In genomic region chr17:673200-673681, GRCh38 we compare ENCODE assay signal across 19 cellular contexts. TPM values are rescaled to one million over a fixed set of nuclear protein-coding genes. Genes with fewer than 3 reads are reported as not detected.
DNase-seq lines count a peak whose midpoint lies in the region; ATAC-seq and TF ChIP-seq lines count a peak whose summit lies in the region.
"Had no signal": no experiment of that assay in that cellular context is flagged by ENCODE, and none has a peak within 500 bp of the region (broad histone marks: within the 10 kb centered on the region; RNA-seq: fewer than 3 reads in every experiment).

No MANE protein-coding gene starts in this region.

- H3K36me3 Mint-ChIP-seq in activated naive CD4-positive, alpha-beta T cell treated with anti-CD3 and anti-CD28 coated beads, Interleukin-2, amount 10 ng/mL, durations not matched to agents 7 days and 5 days, result peaks cover 15% of the 10 kb centered on the region
- peaks cover 4% of the 10 kb centered on the region for H3K36me3 Mint-ChIP-seq in activated naive CD8-positive, alpha-beta T cell treated with anti-CD3 and anti-CD28 coated beads for 36 hours

- DNase-seq in IMR-90, result peak; percentile 78
- peak; percentile 47 for DNase-seq in cerebellum (ENCODE audit: low spot score)
- peak in 1 of 2 donors; percentile 66 for DNase-seq in trophoblast cell
- no peak for DNase-seq in activated naive CD4-positive, alpha-beta T cell treated with anti-CD3 and anti-CD28 coated beads, Interleukin-2, amount 10 ng/mL, durations not matched to agents 7 days and 5 days
- no peak for DNase-seq in T-helper 2 cell
- DNase-seq in NCI-H2107 treated with DMSO at 0.1 percent for 48 hours (lab: John Stamatoyannopoulos, UW; ENCODE audit: unreplicated experiment), result no peak
- DNase-seq in activated naive CD8-positive, alpha-beta T cell treated with anti-CD3 and anti-CD28 coated beads for 36 hours, result no peak
- DNase-seq: activated CD4-positive, alpha-beta T cell treated with anti-CD3 and anti-CD28 coated beads, Interleukin-2, amount 50 U/mL, for 48 hours; activated naive CD8-positive, alpha-beta T cell treated with anti-CD3 and anti-CD28 coated beads, Interleukin-2, amount 10 ng/mL, durations not matched to agents 7 days and 5 days; activated T-cell treated with anti-CD3 and anti-CD28 coated beads, Interleukin-2, amount 50 U/mL, for 24 hours; CD8-positive, alpha-beta memory T cell; DMS79 treated with DMSO at 0.1 percent for 48 hours; effector CD8-positive, alpha-beta T cell; heart right ventricle; left cardiac atrium; NCI-H187; NCI-H510A treated with DMSO at 0.1 percent for 48 hours; stomach had no signal

- peaks cover 5% of the 10 kb centered on the region; the same call in 1 of the 2 replicates for H4K20me1 ChIP-seq in IMR-90 (ENCODE audit: insufficient read depth, low read length)

- H4K12ac ChIP-seq in trophoblast cell (ENCODE audit: low read depth, low read length), result no peak overlapping the region

- no peak overlapping the region for H3K4me3 Mint-ChIP-seq in activated naive CD4-positive, alpha-beta T cell treated with anti-CD3 and anti-CD28 coated beads, Interleukin-2, amount 10 ng/mL, durations not matched to agents 7 days and 5 days
- no peak overlapping the region for H3K4me3 Mint-ChIP-seq in activated naive CD8-positive, alpha-beta T cell treated with anti-CD3 and anti-CD28 coated beads for 36 hours
- H3K4me3 Mint-ChIP-seq: activated naive CD8-positive, alpha-beta T cell treated with anti-CD3 and anti-CD28 coated beads, Interleukin-2, amount 10 ng/mL, durations not matched to agents 7 days and 5 days; activated T-cell treated with anti-CD3 and anti-CD28 coated beads, Interleukin-2, amount 50 U/mL, for 24 hours; CD8-positive, alpha-beta memory T cell had no signal

- H2BK5ac ChIP-seq in IMR-90 (ENCODE audit: low read depth, low read length, poor library complexity, severe bottlenecking) (peak overlapping the region; percentile 35), trophoblast cell (ENCODE audit: low read depth, low read length, poor library complexity) (no peak overlapping the region)

- H2BK120ac ChIP-seq in IMR-90 (ENCODE audit: low read depth, low read length), result peak overlapping the region; percentile 54
- H2BK120ac ChIP-seq in trophoblast cell (ENCODE audit: insufficient read depth, low read length, poor library complexity), result no peak overlapping the region

- peak overlapping the region; percentile 27; the same call in 1 of the 2 replicates for H3K27ac ChIP-seq in IMR-90 (ENCODE audit: insufficient read depth, low read length)
- no peak overlapping the region for H3K27ac ChIP-seq in iPS-20b (ENCODE audit: low read length)
- no peak overlapping the region for H3K27ac ChIP-seq in trophoblast cell (ENCODE audit: low read depth, low read length)
- H3K27ac ChIP-seq: heart right ventricle, stomach had no signal

- peak overlapping the region; percentile 71 for H2BK20ac ChIP-seq in IMR-90 (ENCODE audit: low read depth, low read length)

- WGBS in IMR-90 (ENCODE audit: extremely low coverage in 2 of 2, insufficient read length in 1 of 2), 2 experiments, result 23% methylated on average over 7 of the region's 14 CpGs; no CpG with 5 or more reads in 1 of the 2 experiments
- no CpG with 5 or more reads among the region's 14 CpGs for WGBS in trophoblast cell (ENCODE audit: extremely low coverage, insufficient coverage, insufficient read length)

- H2BK15ac ChIP-seq in IMR-90 (ENCODE audit: low read depth, low read length), result peak overlapping the region; percentile 16; the same call in 1 of the 3 replicates

- TF ChIP-seq POLR2A in IMR-90 (IDR thresholded peaks at IDR 0.05; ENCODE audit: low read depth, low read length), result no peak

- no peaks in the 10 kb centered on the region for H3K27me3 Mint-ChIP-seq in activated naive CD4-positive, alpha-beta T cell treated with anti-CD3 and anti-CD28 coated beads, Interleukin-2, amount 10 ng/mL, durations not matched to agents 7 days and 5 days
- H3K27me3 Mint-ChIP-seq in activated naive CD8-positive, alpha-beta T cell treated with anti-CD3 and anti-CD28 coated beads for 36 hours, result no peaks in the 10 kb centered on the region
- H3K27me3 Mint-ChIP-seq: activated naive CD8-positive, alpha-beta T cell treated with anti-CD3 and anti-CD28 coated beads, Interleukin-2, amount 10 ng/mL, durations not matched to agents 7 days and 5 days; activated T-cell treated with anti-CD3 and anti-CD28 coated beads, Interleukin-2, amount 50 U/mL, for 24 hours; CD8-positive, alpha-beta memory T cell had no signal

- H3K4me3 ChIP-seq in IMR-90 (ENCODE audit: insufficient read depth, low read depth, low read length), result no peak overlapping the region
- H3K4me3 ChIP-seq in iPS-20b (ENCODE audit: low read length), result peak overlapping the region; percentile 15; the same call in 1 of the 2 replicates
- H3K4me3 ChIP-seq in trophoblast cell (ENCODE audit: low read depth, low read length), result no peak overlapping the region
- H3K4me3 ChIP-seq: heart right ventricle, stomach had no signal

- in situ Hi-C loops in IMR-90 (cut with MboI; ENCODE audit: low sequenced_read_pairs), result no loop called here

- peak overlapping the region; percentile 22 for H3K4me2 ChIP-seq in IMR-90 (ENCODE audit: low read depth, low read length)
- H3K4me2 ChIP-seq in trophoblast cell (ENCODE audit: low read length), result no peak overlapping the region

- no peaks in the 10 kb centered on the region for H3K27me3 ChIP-seq in IMR-90 (ENCODE audit: control insufficient read depth, insufficient read depth, low read length)
- no peaks in the 10 kb centered on the region for H3K27me3 ChIP-seq in iPS-20b (ENCODE audit: insufficient read depth, low read length)
- H3K27me3 ChIP-seq in trophoblast cell (ENCODE audit: insufficient read depth, low read length), result no peaks in the 10 kb centered on the region
- H3K27me3 ChIP-seq: heart right ventricle, stomach had no signal

- intact Hi-C loops in IMR-90 (cut with micrococcal nuclease), result loop anchor here (1.0 kb wide), 1 partner anchor 8 kb away; no protein-coding TSS in a partner anchor

- H3K9me3 Mint-ChIP-seq in activated naive CD4-positive, alpha-beta T cell treated with anti-CD3 and anti-CD28 coated beads, Interleukin-2, amount 10 ng/mL, durations not matched to agents 7 days and 5 days, result no peaks in the 10 kb centered on the region
- no peaks in the 10 kb centered on the region for H3K9me3 Mint-ChIP-seq in activated naive CD8-positive, alpha-beta T cell treated with anti-CD3 and anti-CD28 coated beads for 36 hours
- H3K9me3 Mint-ChIP-seq: activated naive CD8-positive, alpha-beta T cell treated with anti-CD3 and anti-CD28 coated beads, Interleukin-2, amount 10 ng/mL, durations not matched to agents 7 days and 5 days; activated T-cell treated with anti-CD3 and anti-CD28 coated beads, Interleukin-2, amount 50 U/mL, for 24 hours; CD8-positive, alpha-beta memory T cell had no signal

- H3K4me1 ChIP-seq in IMR-90 (ENCODE audit: control insufficient read depth, insufficient read depth, low read length), result peaks cover 14% of the 10 kb centered on the region
- peaks cover 16% of the 10 kb centered on the region for H3K4me1 ChIP-seq in iPS-20b (ENCODE audit: insufficient read depth, low read length)
- peaks cover 0 to 3% of the 10 kb centered on the region in 2 experiments for H3K4me1 ChIP-seq in trophoblast cell (ENCODE audit: control insufficient read depth in 1 of 2, insufficient read depth in 2 of 2, low read length in 2 of 2)

- TF ChIP-seq CTCF in IMR-90 (conservative IDR thresholded peaks at IDR 0.05; ENCODE audit: low read depth, low read length), result no peak

- peak overlapping the region; percentile 48 for H3K18ac ChIP-seq in IMR-90 (ENCODE audit: low read depth, low read length)
- peak overlapping the region; percentile 49 for H3K18ac ChIP-seq in trophoblast cell (ENCODE audit: low read length)

- H3K79me1 ChIP-seq in IMR-90 (ENCODE audit: low read depth in 1 of 2, low read length in 2 of 2) (peaks cover 18 to 47% of the 10 kb centered on the region in 2 experiments), trophoblast cell (ENCODE audit: low read length) (no peaks in the 10 kb centered on the region)

- H3K36me3 ChIP-seq in IMR-90 (ENCODE audit: control insufficient read depth, insufficient read depth, low read length), result no peaks in the 10 kb centered on the region; the same call in 1 of the 2 replicates
- peaks cover 13% of the 10 kb centered on the region; the same call in 1 of the 2 replicates for H3K36me3 ChIP-seq in iPS-20b (ENCODE audit: insufficient read depth, low read depth, low read length)
- H3K36me3 ChIP-seq in trophoblast cell (ENCODE audit: control insufficient read depth in 1 of 2, insufficient read depth in 2 of 2, low read length in 2 of 2), result peaks cover 0 to 11% of the 10 kb centered on the region in 2 experiments

- peak overlapping the region; percentile 10 for H2AK9ac ChIP-seq in IMR-90 (replicated peaks; ENCODE audit: low read depth, low read length, poor library complexity)

- peak overlapping the region; percentile 36 for H2AFZ ChIP-seq in IMR-90 (replicated peaks; ENCODE audit: low read length, poor library complexity)
- H2AFZ ChIP-seq in trophoblast cell (ENCODE audit: insufficient read depth, low read length, poor library complexity), result no peak overlapping the region

- H4K8ac ChIP-seq in IMR-90 (ENCODE audit: low read depth in 2 of 2, low read length in 2 of 2) (peak overlapping the region in 1 of 2 experiments; percentile 53; a peak in 2 of 4 replicates), trophoblast cell (ENCODE audit: low read depth, low read length) (no peak overlapping the region)

- H3K14ac ChIP-seq in IMR-90 (replicated peaks; ENCODE audit: low read depth, low read length), result peak overlapping the region; percentile 30
- H3K14ac ChIP-seq in trophoblast cell (ENCODE audit: low read length), result no peak overlapping the region

- no TSS peak for BruUV-seq in IMR-90 (replicated peaks; lab: Mats Ljungman, UMichigan)

- POLR2A ChIA-PET in IMR-90 (lab: Charles Lee; ENCODE audit: unreplicated experiment), result no interaction called here

- H2BK12ac ChIP-seq in trophoblast cell (ENCODE audit: low read length), result no peak overlapping the region

- TF ChIP-seq RAD21 in IMR-90 (IDR thresholded peaks at IDR 0.05; ENCODE audit: low read length), result no peak

- dilution Hi-C loops in IMR-90 (cut with HindIII; ENCODE audit: low sequenced_read_pairs, unreplicated experiment), result no loop called here

- H4K5ac ChIP-seq in IMR-90 (ENCODE audit: low read depth, low read length), result peak overlapping the region; percentile 63; the same call in 1 of the 2 replicates

- H3K9me1 ChIP-seq in IMR-90 (ENCODE audit: insufficient read depth, low read length), result peaks cover 14% of the 10 kb centered on the region

- H4K91ac ChIP-seq in IMR-90 (ENCODE audit: insufficient read depth, low read depth, low read length) (peak overlapping the region; percentile 53), trophoblast cell (ENCODE audit: low read depth, low read length) (no peak overlapping the region)

- ATAC-seq in IMR-90 (ENCODE audit: low read depth), result peak; percentile 73
- ATAC-seq: heart right ventricle, left cardiac atrium had no signal

- CTCF ChIA-PET in IMR-90 (lab: Yijun Ruan, JAX), result interaction anchor here (1.3 kb wide), 1 partner anchor 27 kb away, joined by 4 read pairs; no protein-coding TSS in a partner anchor
- CTCF ChIA-PET in activated naive CD4-positive, alpha-beta T cell treated with anti-CD3 and anti-CD28 coated beads, Interleukin-2, amount 10 ng/mL, durations not matched to agents 7 days and 5 days (lab: Charles Lee), result interaction anchor here (1.1 kb wide), 1 partner anchor 261 kb away, joined by 3 read pairs; no protein-coding TSS in a partner anchor

- peak overlapping the region; percentile 65 for H2AK5ac ChIP-seq in IMR-90 (ENCODE audit: low read depth, low read length)
- H2AK5ac ChIP-seq in trophoblast cell (ENCODE audit: low read length), result no peak overlapping the region

- H3K4me1 Mint-ChIP-seq in activated naive CD4-positive, alpha-beta T cell treated with anti-CD3 and anti-CD28 coated beads, Interleukin-2, amount 10 ng/mL, durations not matched to agents 7 days and 5 days, result no peaks in the 10 kb centered on the region
- peaks cover 2% of the 10 kb centered on the region for H3K4me1 Mint-ChIP-seq in activated naive CD8-positive, alpha-beta T cell treated with anti-CD3 and anti-CD28 coated beads for 36 hours
- H3K4me1 Mint-ChIP-seq: activated naive CD8-positive, alpha-beta T cell treated with anti-CD3 and anti-CD28 coated beads, Interleukin-2, amount 10 ng/mL, durations not matched to agents 7 days and 5 days had no signal

- no peaks in the 10 kb centered on the region for H3K79me2 ChIP-seq in trophoblast cell (ENCODE audit: control insufficient read depth, insufficient read depth, low read length, poor library complexity)

- H3K9me3 ChIP-seq in IMR-90 (ENCODE audit: control insufficient read depth, insufficient read depth, low read length) (no peaks in the 10 kb centered on the region), iPS-20b (ENCODE audit: insufficient read depth, low read depth, low read length) (no peaks in the 10 kb centered on the region), trophoblast cell (ENCODE audit: insufficient read depth, low read depth, low read length) (no peaks in the 10 kb centered on the region)
- H3K9me3 ChIP-seq: heart right ventricle, stomach had no signal

- no peak overlapping the region for H3K27ac Mint-ChIP-seq in activated naive CD4-positive, alpha-beta T cell treated with anti-CD3 and anti-CD28 coated beads, Interleukin-2, amount 10 ng/mL, durations not matched to agents 7 days and 5 days
- H3K27ac Mint-ChIP-seq in activated naive CD8-positive, alpha-beta T cell treated with anti-CD3 and anti-CD28 coated beads for 36 hours, result no peak overlapping the region
- H3K27ac Mint-ChIP-seq: activated naive CD8-positive, alpha-beta T cell treated with anti-CD3 and anti-CD28 coated beads, Interleukin-2, amount 10 ng/mL, durations not matched to agents 7 days and 5 days; activated T-cell treated with anti-CD3 and anti-CD28 coated beads, Interleukin-2, amount 50 U/mL, for 24 hours; CD8-positive, alpha-beta memory T cell had no signal

- peak overlapping the region; percentile 43 for H3K23ac ChIP-seq in IMR-90 (ENCODE audit: low read depth, low read length)
- no peak overlapping the region for H3K23ac ChIP-seq in trophoblast cell (ENCODE audit: low read length)

- no peak overlapping the region for H3K9ac ChIP-seq in IMR-90 (ENCODE audit: low read depth, low read length)
- H3K9ac ChIP-seq in iPS-20b (ENCODE audit: low read depth, low read length), result peak overlapping the region; percentile 17; the same call in 1 of the 2 replicates
- no peak overlapping the region for H3K9ac ChIP-seq in trophoblast cell (ENCODE audit: low read length)

- no peak overlapping the region for H3K56ac ChIP-seq in IMR-90 (ENCODE audit: extremely low read depth, insufficient read depth, low read length)

- H3K4ac ChIP-seq in IMR-90 (ENCODE audit: low read depth, low read length) (peak overlapping the region; percentile 61), trophoblast cell (ENCODE audit: low read depth, low read length) (peak overlapping the region; percentile 64)

RNA-seq across cellular contexts. Expression of gene VPS53, which starts 41.4 kb away (rescaled TPM):
- total RNA-seq in IMR-90 (2012; rRNA removed) (31.0 and 32.8 TPM in 2 replicates), cerebellum (29.3 TPM)
- polyA plus RNA-seq in IMR-90 (2012; rRNA removed), result 19.3 and 23.4 TPM in 2 replicates
- polyA plus RNA-seq in IMR-90 (2012; cell fraction: cytosol; rRNA removed), result 6.8 and 8.5 TPM in 2 replicates
- 14.4 and 19.3 TPM in 2 replicates for polyA plus RNA-seq in IMR-90 (2012; cell fraction: nucleus; rRNA removed; ENCODE audit: low replicate concordance)
- polyA plus RNA-seq in trophoblast cell (2013), result 18.8 and 19.3 TPM in 2 replicates
- total RNA-seq in activated naive CD8-positive, alpha-beta T cell treated with anti-CD3 and anti-CD28 coated beads for 36 hours, result 10 to 100 TPM; 51.0 to 57.7 TPM

RNA-seq across cellular contexts. Expression of gene TLCD3A, which starts 59.2 kb away (rescaled TPM):
- 14.4 and 15.2 TPM in 2 replicates for total RNA-seq in IMR-90 (2012; rRNA removed)
- 33.3 and 35.0 TPM in 2 replicates for polyA plus RNA-seq in IMR-90 (2012; rRNA removed)
- 23.3 and 36.1 TPM in 2 replicates for polyA plus RNA-seq in IMR-90 (2012; cell fraction: cytosol; rRNA removed)
- polyA plus RNA-seq in IMR-90 (2012; cell fraction: nucleus; rRNA removed; ENCODE audit: low replicate concordance), result 19.6 and 20.6 TPM in 2 replicates
- total RNA-seq in cerebellum, result 16.2 TPM
- 26.9 and 27.7 TPM in 2 replicates for polyA plus RNA-seq in trophoblast cell (2013)
- 10 to 100 TPM; 22.6 to 26.7 TPM for total RNA-seq in activated naive CD8-positive, alpha-beta T cell treated with anti-CD3 and anti-CD28 coated beads for 36 hours

Comparison
In these comparisons a context has a peak if more than half of its experiments do, and no peak if none do; other contexts are left out.
1. DNase-seq: peak in IMR-90 (single experiment) and cerebellum (single experiment); none in activated naive CD4-positive, alpha-beta T cell treated with anti-CD3 and anti-CD28 coated beads, Interleukin-2, amount 10 ng/mL, durations not matched to agents 7 days and 5 days (single experiment), T-helper 2 cell (0 of 5), NCI-H2107 treated with DMSO at 0.1 percent for 48 hours (single experiment) and activated naive CD8-positive, alpha-beta T cell treated with anti-CD3 and anti-CD28 coated beads for 36 hours (single experiment).